Comparison of ENCODE assay signal across 17 cellular contexts in genomic region chr14:100818221-100818699, GRCh38. TPM values are rescaled to one million over a fixed set of nuclear protein-coding genes. Genes with fewer than 3 reads are reported as not detected.
"Had no signal": no experiment of that assay in that cellular context is flagged by ENCODE, and none has a peak within 500 bp of the region (broad histone marks: within the 10 kb centered on the region; RNA-seq: fewer than 3 reads in every experiment).

No MANE protein-coding gene starts in this region.

- H3K4me3 ChIP-seq: breast epithelium, gastroesophageal sphincter, heart right ventricle, lung, tibial artery had no signal

- H3K9me3 ChIP-seq: breast epithelium, gastroesophageal sphincter, heart right ventricle, tibial artery had no signal

- ATAC-seq: gastroesophageal sphincter, heart right ventricle, left colon had no signal

- H3K27ac ChIP-seq: breast epithelium, gastroesophageal sphincter, heart right ventricle, tibial artery had no signal

- DNase-seq: activated CD4-positive, alpha-beta T cell treated with anti-CD3 and anti-CD28 coated beads, Interleukin-2, amount 10 ng/mL, durations not matched to agents 7 days and 5 days; activated CD4-positive, CD25-positive, alpha-beta regulatory T cell; anterior cingulate cortex; heart right ventricle; left colon; midbrain; naive B cell; stimulated activated CD4-positive, alpha-beta T cell treated with anti-CD3 and anti-CD28 coated beads, Interleukin-4, amount 100 ng/mL, for 24 hours; stimulated activated naive CD4-positive, alpha-beta T cell; tibial artery had no signal

- FAIRE-seq: urothelium cell line had no signal

- H3K4me1 ChIP-seq: breast epithelium, gastroesophageal sphincter, heart right ventricle, tibial artery had no signal

- H3K36me3 ChIP-seq: breast epithelium, gastroesophageal sphincter, heart right ventricle, tibial artery had no signal

RNA-seq across cellular contexts. Expression of gene MEG3, which starts 7.7 kb away (rescaled TPM):
- total RNA-seq: activated CD4-positive, alpha-beta T cell treated with anti-CD3 and anti-CD28 coated beads, Interleukin-2, amount 10 ng/mL, durations not matched to agents 7 days and 5 days; activated CD8-positive, alpha-beta memory T cell treated with anti-CD3 and anti-CD28 coated beads for 36 hours; activated T-helper 1 cell treated with anti-CD3 and anti-CD28 coated beads, Interleukin-12 subunit alpha, Interleukin-12 subunit beta, Interleukin-2, Interleukin-4 antibody, amounts not matched to agents 30 ng/mL and 10 ng/mL and 1 ng/mL, durations not matched to agents 14 hours and 24 hours and 36 hours; T-helper 2 cell treated with Interferon-gamma antibody and Interleukin-4, amounts not matched to agents 100 ng/mL and 5 ng/mL, for 36 hours had no signal
